ENCODE assay signal across 1 cellular context in the genomic region with DNA sequence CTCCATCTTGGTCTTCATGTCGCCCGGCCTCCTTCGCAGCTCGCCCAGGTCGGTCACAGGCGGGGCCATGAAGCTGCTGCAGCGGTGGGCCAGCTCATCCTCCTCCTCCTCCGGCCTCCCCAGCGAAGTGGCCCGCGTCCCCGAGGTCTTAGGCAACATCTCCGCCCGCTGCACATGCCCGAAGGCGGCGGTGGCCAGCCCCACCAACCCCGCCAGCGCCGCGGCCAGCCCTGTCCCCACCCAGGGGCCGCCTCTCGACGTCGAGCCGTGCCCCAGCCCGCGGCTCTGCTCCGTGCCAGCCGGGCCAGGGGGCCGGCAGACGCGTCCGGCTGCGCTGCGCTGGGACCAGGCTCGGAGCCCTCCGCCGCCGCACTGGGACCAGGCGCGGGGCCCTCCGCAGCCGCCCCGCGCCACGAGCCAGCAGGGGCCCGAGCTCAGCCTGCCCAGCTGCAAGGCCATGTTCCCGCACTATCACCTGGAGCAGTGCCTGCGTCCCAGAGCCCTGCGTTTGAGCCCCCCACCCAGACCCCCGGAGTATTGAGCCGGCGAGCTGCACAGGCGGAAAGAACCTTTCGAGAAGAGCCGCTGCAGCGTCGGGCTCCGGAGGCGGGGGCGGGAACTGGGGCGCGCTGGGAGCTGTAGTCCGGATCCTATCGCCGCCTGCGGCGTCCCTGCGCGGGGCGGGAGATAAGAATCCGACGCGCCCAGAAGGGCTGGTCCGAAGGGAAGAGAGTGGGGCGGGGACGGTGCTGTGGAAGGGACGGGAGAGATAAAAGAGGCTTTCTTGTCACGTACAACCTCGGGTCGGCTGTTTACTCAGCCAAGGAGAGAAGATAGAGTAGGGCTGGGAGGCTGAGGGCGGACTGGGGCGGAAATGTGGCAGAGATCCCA.
A peak's percentile ranks its signal among the peaks of the same experiment; 100 is the strongest.
TF ChIP-seq lines count a peak whose summit lies in the region.

A gene (minus strand): TSS at position 566 of the 891 bp plus-strand sequence. CDS start 107 bp downstream, at position 459.

TF ChIP-seq in HepG2, 621 proteins besides CTCF, POLR2A, EP300 and RAD21 (continued from another document and continues in another):
- TF ChIP-seq ZNF530 (CRISPR knock-in tag; IDR thresholded peaks at IDR 0.05; ENCODE audit: low read depth): no peak
- TF ChIP-seq ZNF556 (CRISPR knock-in tag; IDR thresholded peaks at IDR 0.05; ENCODE audit: borderline replicate concordance): peak; percentile 81; the same call in 1 of the 2 replicates
- TF ChIP-seq HNF4G (IDR thresholded peaks at IDR 0.05; ENCODE audit: borderline replicate concordance, low read depth, low read length): peak; percentile 24; the same call in 1 of the 2 replicates
- TF ChIP-seq HNF4G (CRISPR knock-in tag; IDR thresholded peaks at IDR 0.05; ENCODE audit: borderline replicate concordance, low read depth): no peak
- TF ChIP-seq GABPB1 (CRISPR knock-in tag; IDR thresholded peaks at IDR 0.05): peak; percentile 89
- TF ChIP-seq ZNF773 (CRISPR knock-in tag; IDR thresholded peaks at IDR 0.05; ENCODE audit: borderline replicate concordance): no peak
- TF ChIP-seq ZNF788 (CRISPR knock-in tag; IDR thresholded peaks at IDR 0.05; ENCODE audit: borderline replicate concordance): peak; percentile 89; the same call in 1 of the 2 replicates
- TF ChIP-seq ZBTB8A (CRISPR knock-in tag; IDR thresholded peaks at IDR 0.05; ENCODE audit: borderline replicate concordance, low read depth): no peak
- TF ChIP-seq ZNF563 (CRISPR knock-in tag; IDR thresholded peaks at IDR 0.05): peak; percentile 80
- TF ChIP-seq DPF2 (CRISPR knock-in tag; IDR thresholded peaks at IDR 0.05; ENCODE audit: borderline replicate concordance, low read depth): peak; percentile 62; the same call in 1 of the 2 replicates
- TF ChIP-seq, protein P1, sequence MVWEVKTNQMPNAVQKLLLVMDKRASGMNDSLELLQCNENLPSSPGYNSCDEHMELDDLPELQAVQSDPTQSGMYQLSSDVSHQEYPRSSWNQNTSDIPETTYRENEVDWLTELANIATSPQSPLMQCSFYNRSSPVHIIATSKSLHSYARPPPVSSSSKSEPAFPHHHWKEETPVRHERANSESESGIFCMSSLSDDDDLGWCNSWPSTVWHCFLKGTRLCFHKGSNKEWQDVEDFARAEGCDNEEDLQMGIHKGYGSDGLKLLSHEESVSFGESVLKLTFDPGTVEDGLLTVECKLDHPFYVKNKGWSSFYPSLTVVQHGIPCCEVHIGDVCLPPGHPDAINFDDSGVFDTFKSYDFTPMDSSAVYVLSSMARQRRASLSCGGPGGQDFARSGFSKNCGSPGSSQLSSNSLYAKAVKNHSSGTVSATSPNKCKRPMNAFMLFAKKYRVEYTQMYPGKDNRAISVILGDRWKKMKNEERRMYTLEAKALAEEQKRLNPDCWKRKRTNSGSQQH (CRISPR knock-in tag; IDR thresholded peaks at IDR 0.05; ENCODE audit: low read depth): no peak
- no peak for TF ChIP-seq IKZF1 (IDR thresholded peaks at IDR 0.05)
- no peak for TF ChIP-seq ZFP82 (CRISPR knock-in tag; IDR thresholded peaks at IDR 0.05; ENCODE audit: borderline replicate concordance)
- no peak for TF ChIP-seq EHMT2 (IDR thresholded peaks at IDR 0.05; ENCODE audit: borderline replicate concordance, low read depth, low read length)
- TF ChIP-seq, protein P2, sequence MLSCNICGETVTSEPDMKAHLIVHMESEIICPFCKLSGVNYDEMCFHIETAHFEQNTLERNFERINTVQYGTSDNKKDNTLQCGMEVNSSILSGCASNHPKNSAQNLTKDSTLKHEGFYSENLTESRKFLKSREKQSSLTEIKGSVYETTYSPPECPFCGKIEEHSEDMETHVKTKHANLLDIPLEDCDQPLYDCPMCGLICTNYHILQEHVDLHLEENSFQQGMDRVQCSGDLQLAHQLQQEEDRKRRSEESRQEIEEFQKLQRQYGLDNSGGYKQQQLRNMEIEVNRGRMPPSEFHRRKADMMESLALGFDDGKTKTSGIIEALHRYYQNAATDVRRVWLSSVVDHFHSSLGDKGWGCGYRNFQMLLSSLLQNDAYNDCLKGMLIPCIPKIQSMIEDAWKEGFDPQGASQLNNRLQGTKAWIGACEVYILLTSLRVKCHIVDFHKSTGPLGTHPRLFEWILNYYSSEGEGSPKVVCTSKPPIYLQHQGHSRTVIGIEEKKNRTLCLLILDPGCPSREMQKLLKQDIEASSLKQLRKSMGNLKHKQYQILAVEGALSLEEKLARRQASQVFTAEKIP (CRISPR knock-in tag; IDR thresholded peaks at IDR 0.05; ENCODE audit: borderline replicate concordance): no peak
- TF ChIP-seq, protein P3, sequence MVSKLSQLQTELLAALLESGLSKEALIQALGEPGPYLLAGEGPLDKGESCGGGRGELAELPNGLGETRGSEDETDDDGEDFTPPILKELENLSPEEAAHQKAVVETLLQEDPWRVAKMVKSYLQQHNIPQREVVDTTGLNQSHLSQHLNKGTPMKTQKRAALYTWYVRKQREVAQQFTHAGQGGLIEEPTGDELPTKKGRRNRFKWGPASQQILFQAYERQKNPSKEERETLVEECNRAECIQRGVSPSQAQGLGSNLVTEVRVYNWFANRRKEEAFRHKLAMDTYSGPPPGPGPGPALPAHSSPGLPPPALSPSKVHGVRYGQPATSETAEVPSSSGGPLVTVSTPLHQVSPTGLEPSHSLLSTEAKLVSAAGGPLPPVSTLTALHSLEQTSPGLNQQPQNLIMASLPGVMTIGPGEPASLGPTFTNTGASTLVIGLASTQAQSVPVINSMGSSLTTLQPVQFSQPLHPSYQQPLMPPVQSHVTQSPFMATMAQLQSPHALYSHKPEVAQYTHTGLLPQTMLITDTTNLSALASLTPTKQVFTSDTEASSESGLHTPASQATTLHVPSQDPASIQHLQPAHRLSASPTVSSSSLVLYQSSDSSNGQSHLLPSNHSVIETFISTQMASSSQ (IDR thresholded peaks at IDR 0.05; ENCODE audit: low read depth): no peak
- TF ChIP-seq, protein P3 (CRISPR knock-in tag; IDR thresholded peaks at IDR 0.05; ENCODE audit: borderline replicate concordance): peak; percentile 64; the same call in 1 of the 2 replicates
- TF ChIP-seq U2AF2 (IDR thresholded peaks at IDR 0.05; ENCODE audit: low read depth, low read length): no peak
- TF ChIP-seq PAWR (CRISPR knock-in tag; IDR thresholded peaks at IDR 0.05; ENCODE audit: borderline replicate concordance): no peak
- TF ChIP-seq ZNF430 (CRISPR knock-in tag; IDR thresholded peaks at IDR 0.05): peak; percentile 17; the same call in 1 of the 2 replicates
- peak; percentile 38; the same call in 1 of the 2 replicates for TF ChIP-seq FOXO1 (CRISPR knock-in tag; IDR thresholded peaks at IDR 0.05)
- peak; percentile 69 for TF ChIP-seq NR2C2 (CRISPR knock-in tag; IDR thresholded peaks at IDR 0.05; ENCODE audit: borderline replicate concordance)
- TF ChIP-seq, protein P4, sequence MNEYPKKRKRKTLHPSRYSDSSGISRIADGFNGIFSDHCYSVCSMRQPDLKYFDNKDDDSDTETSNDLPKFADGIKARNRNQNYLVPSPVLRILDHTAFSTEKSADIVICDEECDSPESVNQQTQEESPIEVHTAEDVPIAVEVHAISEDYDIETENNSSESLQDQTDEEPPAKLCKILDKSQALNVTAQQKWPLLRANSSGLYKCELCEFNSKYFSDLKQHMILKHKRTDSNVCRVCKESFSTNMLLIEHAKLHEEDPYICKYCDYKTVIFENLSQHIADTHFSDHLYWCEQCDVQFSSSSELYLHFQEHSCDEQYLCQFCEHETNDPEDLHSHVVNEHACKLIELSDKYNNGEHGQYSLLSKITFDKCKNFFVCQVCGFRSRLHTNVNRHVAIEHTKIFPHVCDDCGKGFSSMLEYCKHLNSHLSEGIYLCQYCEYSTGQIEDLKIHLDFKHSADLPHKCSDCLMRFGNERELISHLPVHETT (CRISPR knock-in tag; conservative IDR thresholded peaks at IDR 0.05): no peak
- TF ChIP-seq ZNF331 (CRISPR knock-in tag; IDR thresholded peaks at IDR 0.05): peak; percentile 70
- TF ChIP-seq RXRA (CRISPR knock-in tag; IDR thresholded peaks at IDR 0.05): no peak; the same call in 1 of the 2 replicates
- TF ChIP-seq GFI1 (CRISPR knock-in tag; IDR thresholded peaks at IDR 0.05; ENCODE audit: borderline replicate concordance): peak; percentile 61; the same call in 1 of the 2 replicates
- TF ChIP-seq, protein P5, sequence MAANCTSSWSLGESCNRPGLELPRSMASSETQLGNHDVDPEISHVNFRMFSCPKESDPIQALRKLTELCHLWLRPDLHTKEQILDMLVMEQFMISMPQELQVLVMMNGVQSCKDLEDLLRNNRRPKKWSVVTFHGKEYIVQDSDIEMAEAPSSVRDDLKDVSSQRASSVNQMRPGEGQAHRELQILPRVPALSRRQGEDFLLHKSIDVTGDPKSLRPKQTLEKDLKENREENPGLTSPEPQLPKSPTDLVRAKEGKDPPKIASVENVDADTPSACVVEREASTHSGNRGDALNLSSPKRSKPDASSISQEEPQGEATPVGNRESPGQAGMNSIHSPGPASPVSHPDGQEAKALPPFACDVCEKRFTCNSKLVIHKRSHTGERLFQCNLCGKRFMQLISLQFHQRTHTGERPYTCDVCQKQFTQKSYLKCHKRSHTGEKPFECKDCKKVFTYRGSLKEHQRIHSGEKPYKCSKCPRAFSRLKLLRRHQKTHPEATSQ (CRISPR knock-in tag; IDR thresholded peaks at IDR 0.05; ENCODE audit: borderline replicate concordance): peak; percentile 61; the same call in 1 of the 2 replicates
- 0 out of 2 replicates have a peak, but pooled peaks have one; percentile 34 for TF ChIP-seq ZSCAN30 (CRISPR knock-in tag; IDR thresholded peaks at IDR 0.05)
- peak; percentile 93 for TF ChIP-seq HNRNPLL (IDR thresholded peaks at IDR 0.05; ENCODE audit: low read depth, low read length, poor library complexity, severe bottlenecking)
- no peak for TF ChIP-seq ZFYVE20 (CRISPR knock-in tag; IDR thresholded peaks at IDR 0.05; ENCODE audit: borderline replicate concordance, low read depth)
- TF ChIP-seq, protein P6, sequence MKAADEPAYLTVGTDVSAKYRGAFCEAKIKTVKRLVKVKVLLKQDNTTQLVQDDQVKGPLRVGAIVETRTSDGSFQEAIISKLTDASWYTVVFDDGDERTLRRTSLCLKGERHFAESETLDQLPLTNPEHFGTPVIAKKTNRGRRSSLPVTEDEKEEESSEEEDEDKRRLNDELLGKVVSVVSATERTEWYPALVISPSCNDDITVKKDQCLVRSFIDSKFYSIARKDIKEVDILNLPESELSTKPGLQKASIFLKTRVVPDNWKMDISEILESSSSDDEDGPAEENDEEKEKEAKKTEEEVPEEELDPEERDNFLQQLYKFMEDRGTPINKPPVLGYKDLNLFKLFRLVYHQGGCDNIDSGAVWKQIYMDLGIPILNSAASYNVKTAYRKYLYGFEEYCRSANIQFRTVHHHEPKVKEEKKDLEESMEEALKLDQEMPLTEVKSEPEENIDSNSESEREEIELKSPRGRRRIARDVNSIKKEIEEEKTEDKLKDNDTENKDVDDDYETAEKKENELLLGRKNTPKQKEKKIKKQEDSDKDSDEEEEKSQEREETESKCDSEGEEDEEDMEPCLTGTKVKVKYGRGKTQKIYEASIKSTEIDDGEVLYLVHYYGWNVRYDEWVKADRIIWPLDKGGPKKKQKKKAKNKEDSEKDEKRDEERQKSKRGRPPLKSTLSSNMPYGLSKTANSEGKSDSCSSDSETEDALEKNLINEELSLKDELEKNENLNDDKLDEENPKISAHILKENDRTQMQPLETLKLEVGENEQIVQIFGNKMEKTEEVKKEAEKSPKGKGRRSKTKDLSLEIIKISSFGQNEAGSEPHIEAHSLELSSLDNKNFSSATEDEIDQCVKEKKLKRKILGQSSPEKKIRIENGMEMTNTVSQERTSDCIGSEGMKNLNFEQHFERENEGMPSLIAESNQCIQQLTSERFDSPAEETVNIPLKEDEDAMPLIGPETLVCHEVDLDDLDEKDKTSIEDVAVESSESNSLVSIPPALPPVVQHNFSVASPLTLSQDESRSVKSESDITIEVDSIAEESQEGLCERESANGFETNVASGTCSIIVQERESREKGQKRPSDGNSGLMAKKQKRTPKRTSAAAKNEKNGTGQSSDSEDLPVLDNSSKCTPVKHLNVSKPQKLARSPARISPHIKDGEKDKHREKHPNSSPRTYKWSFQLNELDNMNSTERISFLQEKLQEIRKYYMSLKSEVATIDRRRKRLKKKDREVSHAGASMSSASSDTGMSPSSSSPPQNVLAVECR (CRISPR knock-in tag; IDR thresholded peaks at IDR 0.05; ENCODE audit: borderline replicate concordance): peak; percentile 79; the same call in 1 of the 2 replicates
- TF ChIP-seq, protein P7, sequence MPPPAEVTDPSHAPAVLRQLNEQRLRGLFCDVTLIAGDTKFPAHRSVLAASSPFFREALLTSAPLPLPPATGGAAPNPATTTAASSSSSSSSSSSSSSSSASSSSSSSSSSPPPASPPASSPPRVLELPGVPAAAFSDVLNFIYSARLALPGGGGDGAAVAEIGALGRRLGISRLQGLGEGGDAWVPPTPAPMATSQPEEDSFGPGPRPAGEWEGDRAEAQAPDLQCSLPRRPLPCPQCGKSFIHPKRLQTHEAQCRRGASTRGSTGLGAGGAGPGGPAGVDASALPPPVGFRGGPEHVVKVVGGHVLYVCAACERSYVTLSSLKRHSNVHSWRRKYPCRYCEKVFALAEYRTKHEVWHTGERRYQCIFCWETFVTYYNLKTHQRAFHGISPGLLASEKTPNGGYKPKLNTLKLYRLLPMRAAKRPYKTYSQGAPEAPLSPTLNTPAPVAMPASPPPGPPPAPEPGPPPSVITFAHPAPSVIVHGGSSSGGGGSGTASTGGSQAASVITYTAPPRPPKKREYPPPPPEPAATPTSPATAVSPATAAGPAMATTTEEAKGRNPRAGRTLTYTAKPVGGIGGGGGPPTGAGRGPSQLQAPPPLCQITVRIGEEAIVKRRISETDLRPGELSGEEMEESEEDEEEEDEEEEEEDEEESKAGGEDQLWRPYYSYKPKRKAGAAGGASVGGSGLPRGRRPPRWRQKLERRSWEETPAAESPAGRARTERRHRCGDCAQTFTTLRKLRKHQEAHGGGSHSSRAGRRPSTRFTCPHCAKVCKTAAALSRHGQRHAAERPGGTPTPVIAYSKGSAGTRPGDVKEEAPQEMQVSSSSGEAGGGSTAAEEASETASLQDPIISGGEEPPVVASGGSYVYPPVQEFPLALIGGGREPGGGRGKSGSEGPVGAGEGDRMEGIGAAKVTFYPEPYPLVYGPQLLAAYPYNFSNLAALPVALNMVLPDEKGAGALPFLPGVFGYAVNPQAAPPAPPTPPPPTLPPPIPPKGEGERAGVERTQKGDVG (CRISPR knock-in tag; IDR thresholded peaks at IDR 0.05; ENCODE audit: borderline replicate concordance): no peak
- TF ChIP-seq, protein P8, sequence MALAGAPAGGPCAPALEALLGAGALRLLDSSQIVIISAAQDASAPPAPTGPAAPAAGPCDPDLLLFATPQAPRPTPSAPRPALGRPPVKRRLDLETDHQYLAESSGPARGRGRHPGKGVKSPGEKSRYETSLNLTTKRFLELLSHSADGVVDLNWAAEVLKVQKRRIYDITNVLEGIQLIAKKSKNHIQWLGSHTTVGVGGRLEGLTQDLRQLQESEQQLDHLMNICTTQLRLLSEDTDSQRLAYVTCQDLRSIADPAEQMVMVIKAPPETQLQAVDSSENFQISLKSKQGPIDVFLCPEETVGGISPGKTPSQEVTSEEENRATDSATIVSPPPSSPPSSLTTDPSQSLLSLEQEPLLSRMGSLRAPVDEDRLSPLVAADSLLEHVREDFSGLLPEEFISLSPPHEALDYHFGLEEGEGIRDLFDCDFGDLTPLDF (CRISPR knock-in tag; IDR thresholded peaks at IDR 0.05): peak; percentile 94
- peak; percentile 78 for TF ChIP-seq HOXA3 (CRISPR knock-in tag; IDR thresholded peaks at IDR 0.05)
